In genomic region chr22:41608386-41608785, GRCh38 we compare ENCODE assay signal across 15 cellular contexts. TPM values are rescaled to one million over a fixed set of nuclear protein-coding genes. Genes with fewer than 3 reads are reported as not detected.
DNase-seq lines count a peak whose midpoint lies in the region; ATAC-seq, FAIRE-seq and TF ChIP-seq lines count a peak whose summit lies in the region.
"Had no signal": no experiment of that assay in that cellular context is flagged by ENCODE, and none has a peak within 500 bp of the region (broad histone marks: within the 10 kb centered on the region; RNA-seq: fewer than 3 reads in every experiment).

No MANE protein-coding gene starts in this region.

- no peak for FAIRE-seq in kidney (lab: Jason Lieb, UNC)
- FAIRE-seq: H1, HTR-8/SVneo had no signal

- TF ChIP-seq POLR2A in stomach (IDR thresholded peaks at IDR 0.05), result no peak

- POLR2A ChIA-PET in activated CD4-positive, alpha-beta T cell treated with anti-CD3 and anti-CD28 coated beads for 36 hours (lab: Charles Lee), result no interaction called here

- H3K9me3 ChIP-seq in kidney (ENCODE audit: control insufficient read depth in 1 of 2, low read length in 2 of 2) (no peaks in the 10 kb centered on the region), stomach (no peaks in the 10 kb centered on the region), osteoblast (ENCODE audit: low read depth, low read length) (no peaks in the 10 kb centered on the region)
- H3K9me3 ChIP-seq: BLaER1, HAP-1 had no signal

- no peaks in the 10 kb centered on the region for H3K4me1 ChIP-seq in kidney (ENCODE audit: control insufficient read depth in 1 of 2, insufficient read depth in 1 of 2, low read depth in 1 of 2, low read length in 2 of 2)
- peaks cover 0 to 10% (median 8%) of the 10 kb centered on the region in 4 donors for H3K4me1 ChIP-seq in stomach
- H3K4me1 ChIP-seq in osteoblast (ENCODE audit: insufficient read depth, low read length), result peaks cover 4% of the 10 kb centered on the region
- H3K4me1 ChIP-seq: HAP-1 had no signal

- H3K4me3 Mint-ChIP-seq in natural killer cell treated with Interleukin-12 subunit alpha and Interleukin-12 subunit beta and Interleukin-15 and Interleukin-18, amount 100 ng/mL, for 72 hours, result no peak overlapping the region
- no peak overlapping the region for H3K4me3 Mint-ChIP-seq in natural killer cell
- H3K4me3 Mint-ChIP-seq in activated CD4-positive, alpha-beta T cell treated with anti-CD3 and anti-CD28 coated beads for 36 hours, result no peak overlapping the region

- no peak overlapping the region for H3K9ac ChIP-seq in kidney (ENCODE audit: low read length in 2 of 2)
- H3K9ac ChIP-seq: BLaER1 had no signal

- H3K27ac Mint-ChIP-seq in natural killer cell treated with Interleukin-12 subunit alpha and Interleukin-12 subunit beta and Interleukin-15 and Interleukin-18, amount 100 ng/mL, for 72 hours, result no peak overlapping the region
- no peak overlapping the region for H3K27ac Mint-ChIP-seq in natural killer cell
- no peak overlapping the region for H3K27ac Mint-ChIP-seq in activated CD4-positive, alpha-beta T cell treated with anti-CD3 and anti-CD28 coated beads for 36 hours

- peak; percentile 18 for DNase-seq in natural killer cell treated with Interleukin-12 subunit alpha and Interleukin-12 subunit beta and Interleukin-15 and Interleukin-18, amount 100 ng/mL, for 72 hours (ENCODE audit: low spot score)
- no peak for DNase-seq in natural killer cell
- DNase-seq in left cardiac atrium, result no peak
- DNase-seq in kidney, result peak; percentile 13
- DNase-seq in stomach, result no peak
- no peak for DNase-seq in osteoblast (ENCODE audit: insufficient read length, low spot score, missing footprints)
- DNase-seq in activated CD4-positive, alpha-beta T cell treated with anti-CD3 and anti-CD28 coated beads for 36 hours, result no peak
- DNase-seq: 8988T, AML-193, DMS 273 treated with DMSO at 0.1 percent for 48 hours had no signal

- peaks cover 24% of the 10 kb centered on the region for H3K36me3 Mint-ChIP-seq in natural killer cell treated with Interleukin-12 subunit alpha and Interleukin-12 subunit beta and Interleukin-15 and Interleukin-18, amount 100 ng/mL, for 72 hours
- peaks cover 18% of the 10 kb centered on the region for H3K36me3 Mint-ChIP-seq in natural killer cell
- H3K36me3 Mint-ChIP-seq in activated CD4-positive, alpha-beta T cell treated with anti-CD3 and anti-CD28 coated beads for 36 hours (ENCODE audit: low read depth), result peaks cover 58% of the 10 kb centered on the region

- no peaks in the 10 kb centered on the region for H3K27me3 ChIP-seq in stomach
- H3K27me3 ChIP-seq in osteoblast (ENCODE audit: insufficient read depth, low read length), result no peaks in the 10 kb centered on the region

- no peaks in the 10 kb centered on the region for H3K9me3 Mint-ChIP-seq in natural killer cell treated with Interleukin-12 subunit alpha and Interleukin-12 subunit beta and Interleukin-15 and Interleukin-18, amount 100 ng/mL, for 72 hours
- H3K9me3 Mint-ChIP-seq in natural killer cell, result no peaks in the 10 kb centered on the region
- no peaks in the 10 kb centered on the region for H3K9me3 Mint-ChIP-seq in activated CD4-positive, alpha-beta T cell treated with anti-CD3 and anti-CD28 coated beads for 36 hours (ENCODE audit: low read depth)

- H3K27me3 Mint-ChIP-seq in natural killer cell treated with Interleukin-12 subunit alpha and Interleukin-12 subunit beta and Interleukin-15 and Interleukin-18, amount 100 ng/mL, for 72 hours, result peaks cover 17 to 24% of the 10 kb centered on the region in 2 donors
- H3K27me3 Mint-ChIP-seq in natural killer cell (ENCODE audit: low read depth in 2 of 2), result peaks cover 29 to 35% of the 10 kb centered on the region in 2 donors
- no peaks in the 10 kb centered on the region for H3K27me3 Mint-ChIP-seq in activated CD4-positive, alpha-beta T cell treated with anti-CD3 and anti-CD28 coated beads for 36 hours

- H2AFZ ChIP-seq in osteoblast (ENCODE audit: low read length), result no peak overlapping the region

- H3K4me3 ChIP-seq in kidney (ENCODE audit: low read length in 2 of 2) (no peak overlapping the region), stomach (no peak overlapping the region), osteoblast (ENCODE audit: insufficient read depth, low read length) (no peak overlapping the region)
- H3K4me3 ChIP-seq: BLaER1, HAP-1 had no signal

- H3K36me3 ChIP-seq in kidney (ENCODE audit: control insufficient read depth in 1 of 2, insufficient read depth in 2 of 2, low read length in 2 of 2) (peaks cover 5 to 14% of the 10 kb centered on the region in 2 donors), stomach (peaks cover 20 to 61% (median 49%) of the 10 kb centered on the region in 4 donors), osteoblast (ENCODE audit: insufficient read depth, low read length) (peaks cover 35% of the 10 kb centered on the region)

- no peak for TF ChIP-seq CTCF in natural killer cell (IDR thresholded peaks at IDR 0.05)
- TF ChIP-seq CTCF in kidney (IDR thresholded peaks at IDR 0.05; ENCODE audit: borderline replicate concordance, extremely low read depth, insufficient read depth), result no peak
- TF ChIP-seq CTCF in stomach (IDR thresholded peaks at IDR 0.05), result no peak
- no peak for TF ChIP-seq CTCF in osteoblast (IDR thresholded peaks at IDR 0.05; ENCODE audit: extremely low read depth, low read depth, low read length)

- H3K79me2 ChIP-seq in osteoblast (ENCODE audit: insufficient read depth, low read length), result peaks cover 26% of the 10 kb centered on the region

- no peak for ATAC-seq in natural killer cell treated with Interleukin-12 subunit alpha and Interleukin-12 subunit beta and Interleukin-15 and Interleukin-18, amount 100 ng/mL, for 72 hours
- no peak for ATAC-seq in natural killer cell
- peak; percentile 76 to 83 for ATAC-seq in left cardiac atrium
- ATAC-seq in HG02642 (IDR thresholded peaks at IDR 0.05; ENCODE audit: poor library complexity, unreplicated experiment), result no peak
- no peak for ATAC-seq in activated CD4-positive, alpha-beta T cell treated with anti-CD3 and anti-CD28 coated beads for 36 hours

- no peak overlapping the region for H3K4me2 ChIP-seq in osteoblast (ENCODE audit: insufficient read depth, low read length)
- H3K4me2 ChIP-seq: BLaER1 had no signal

- peaks cover 22 to 28% of the 10 kb centered on the region in 2 donors for H3K4me1 Mint-ChIP-seq in natural killer cell treated with Interleukin-12 subunit alpha and Interleukin-12 subunit beta and Interleukin-15 and Interleukin-18, amount 100 ng/mL, for 72 hours (ENCODE audit: low read depth in 2 of 2)
- H3K4me1 Mint-ChIP-seq in natural killer cell, result peaks cover 9 to 28% of the 10 kb centered on the region in 2 donors
- peaks cover 19% of the 10 kb centered on the region for H3K4me1 Mint-ChIP-seq in activated CD4-positive, alpha-beta T cell treated with anti-CD3 and anti-CD28 coated beads for 36 hours

- H3K27ac ChIP-seq in kidney (ENCODE audit: low read depth in 2 of 2, low read length in 2 of 2) (no peak overlapping the region), stomach (peak overlapping the region in 3 of 5 donors; percentile 36 to 53 (median 38)), osteoblast (ENCODE audit: low read depth, low read length) (no peak overlapping the region)
- H3K27ac ChIP-seq: BLaER1 had no signal

- peaks cover 12% of the 10 kb centered on the region for H4K20me1 ChIP-seq in osteoblast (ENCODE audit: insufficient read depth, low read length)

- 33 to 75% (median 57%) methylated on average over 3 of the region's 3 CpGs for WGBS in stomach, 5 donors

- CTCF ChIA-PET in activated CD4-positive, alpha-beta T cell treated with anti-CD3 and anti-CD28 coated beads for 36 hours (lab: Charles Lee), result no interaction called here

- TF ChIP-seq EP300 in stomach (IDR thresholded peaks at IDR 0.05), result no peak

- intact Hi-C loops in natural killer cell (cut with micrococcal nuclease), result no loop called here
- intact Hi-C loops in left cardiac atrium (cut with DNase I), result no loop called here
- intact Hi-C loops in kidney (cut with DNase I), result no loop called here
- intact Hi-C loops in stomach (cut with DNase I; ENCODE audit: low total_unique reads), result no loop called here
- intact Hi-C loops in activated CD4-positive, alpha-beta T cell treated with anti-CD3 and anti-CD28 coated beads for 36 hours (cut with DNase I, micrococcal nuclease), result no loop called here

RNA-seq across cellular contexts. Expression of gene DESI1, which starts 12.5 kb away (rescaled TPM):
- 100 to 1,000 TPM in 1 of 2 donors, 10 to 100 TPM in 1; 54.2 to 120 TPM for total RNA-seq in natural killer cell treated with Interleukin-12 subunit alpha and Interleukin-12 subunit beta and Interleukin-15 and Interleukin-18, amount 100 ng/mL, for 72 hours
- total RNA-seq in natural killer cell (10 to 100 TPM; 15.0 to 22.2 (median 20.6) TPM), left cardiac atrium (10 to 100 TPM; 56.5 to 64.0 TPM), kidney (29.1 TPM), stomach (10 to 100 TPM; 10.4 to 39.7 (median 15.4) TPM), osteoblast (16.3 and 18.3 TPM in 2 replicates)
- polyA plus RNA-seq in kidney (ENCODE audit: insufficient read depth, low read depth, low replicate concordance) (28.6 TPM), stomach (10 to 100 TPM; 11.9 to 17.4 (median 16.2) TPM)
- total RNA-seq in activated CD4-positive, alpha-beta T cell treated with anti-CD3 and anti-CD28 coated beads for 36 hours, result 10 to 100 TPM; 56.6 to 98.1 TPM

RNA-seq across cellular contexts. Expression of gene XRCC6, which starts 12.7 kb away (rescaled TPM):
- 100 to 1,000 TPM; 276 to 305 TPM for total RNA-seq in natural killer cell treated with Interleukin-12 subunit alpha and Interleukin-12 subunit beta and Interleukin-15 and Interleukin-18, amount 100 ng/mL, for 72 hours
- total RNA-seq in natural killer cell, result 100 to 1,000 TPM; 134 to 142 (median 140) TPM
- total RNA-seq in left cardiac atrium, result 100 to 1,000 TPM; 141 to 169 TPM
- total RNA-seq in kidney, result 183 TPM
- 168 TPM for polyA plus RNA-seq in kidney (ENCODE audit: insufficient read depth, low read depth, low replicate concordance)
- total RNA-seq in stomach, result 100 to 1,000 TPM in 4 of 5 donors, 10 to 100 TPM in 1; 40.3 to 315 (median 162) TPM
- polyA plus RNA-seq in stomach, result 100 to 1,000 TPM; 117 to 137 (median 129) TPM
- total RNA-seq in osteoblast, result 247 and 251 TPM in 2 replicates
- total RNA-seq in activated CD4-positive, alpha-beta T cell treated with anti-CD3 and anti-CD28 coated beads for 36 hours, result 100 to 1,000 TPM; 427 to 469 TPM

RNA-seq across cellular contexts. Expression of gene PMM1, which starts 18.7 kb away (rescaled TPM):
- total RNA-seq in natural killer cell treated with Interleukin-12 subunit alpha and Interleukin-12 subunit beta and Interleukin-15 and Interleukin-18, amount 100 ng/mL, for 72 hours, result 10 to 100 TPM; 33.3 to 50.3 TPM
- total RNA-seq in natural killer cell, result 10 to 100 TPM; 13.1 to 20.4 (median 16.4) TPM
- 10 to 100 TPM; 13.0 to 22.1 TPM for total RNA-seq in left cardiac atrium
- total RNA-seq in kidney, result 36.4 TPM
- polyA plus RNA-seq in kidney (ENCODE audit: insufficient read depth, low read depth, low replicate concordance), result 127 TPM
- total RNA-seq in stomach, result 100 to 1,000 TPM in 1 of 5 donors, 10 to 100 TPM in 4; 15.2 to 131 (median 41.9) TPM
- polyA plus RNA-seq in stomach, result 100 to 1,000 TPM in 2 of 3 donors, 10 to 100 TPM in 1; 54.6 to 126 (median 102) TPM
- 15.6 and 18.9 TPM in 2 replicates for total RNA-seq in osteoblast
- total RNA-seq in activated CD4-positive, alpha-beta T cell treated with anti-CD3 and anti-CD28 coated beads for 36 hours, result 10 to 100 TPM; 30.4 to 37.4 TPM

RNA-seq across cellular contexts. Expression of gene CSDC2, which starts 47.6 kb away (rescaled TPM):
- total RNA-seq in natural killer cell treated with Interleukin-12 subunit alpha and Interleukin-12 subunit beta and Interleukin-15 and Interleukin-18, amount 100 ng/mL, for 72 hours, result not detected
- total RNA-seq in natural killer cell (not detected), left cardiac atrium (100 to 1,000 TPM; 165 to 217 TPM), kidney (7.8 TPM), stomach (1 to 10 TPM in 3 of 5 donors, under 1 TPM in 1, not detected in 1; 0.89 to 6.5 (median 1.4) TPM), osteoblast (0.88 and 1.1 TPM in 2 replicates)
- polyA plus RNA-seq in kidney (ENCODE audit: insufficient read depth, low read depth, low replicate concordance) (47.1 TPM), stomach (1 to 10 TPM; 1.8 to 5.5 (median 2.8) TPM)
- total RNA-seq in activated CD4-positive, alpha-beta T cell treated with anti-CD3 and anti-CD28 coated beads for 36 hours, result not detected

Comparison
In these comparisons a context has a peak if more than half of its experiments do, and no peak if none do; other contexts are left out.
1. DNase-seq: peak in natural killer cell treated with Interleukin-12 subunit alpha and Interleukin-12 subunit beta and Interleukin-15 and Interleukin-18, amount 100 ng/mL, for 72 hours (single experiment) and kidney (single experiment); none in natural killer cell (single experiment), left cardiac atrium (single experiment), stomach (single experiment), osteoblast (single experiment) and activated CD4-positive, alpha-beta T cell treated with anti-CD3 and anti-CD28 coated beads for 36 hours (single experiment).
2. ATAC-seq: peak in left cardiac atrium (2 of 2); none in natural killer cell treated with Interleukin-12 subunit alpha and Interleukin-12 subunit beta and Interleukin-15 and Interleukin-18, amount 100 ng/mL, for 72 hours (0 of 2), natural killer cell (0 of 3), HG02642 (single experiment) and activated CD4-positive, alpha-beta T cell treated with anti-CD3 and anti-CD28 coated beads for 36 hours (single experiment).
3. H3K27ac ChIP-seq: peak in stomach (3 of 5); none in kidney (0 of 2) and osteoblast (single experiment).